In genomic region chr1:86317926-86318325, GRCh38 we compare ENCODE assay signal across 2 cellular contexts.
TF ChIP-seq lines count a peak whose summit lies in the region.

No MANE protein-coding gene starts in this region.

TF ChIP-seq in HepG2, 621 proteins besides CTCF, POLR2A, EP300 and RAD21 (continues in another document):
- TF ChIP-seq, protein P1, sequence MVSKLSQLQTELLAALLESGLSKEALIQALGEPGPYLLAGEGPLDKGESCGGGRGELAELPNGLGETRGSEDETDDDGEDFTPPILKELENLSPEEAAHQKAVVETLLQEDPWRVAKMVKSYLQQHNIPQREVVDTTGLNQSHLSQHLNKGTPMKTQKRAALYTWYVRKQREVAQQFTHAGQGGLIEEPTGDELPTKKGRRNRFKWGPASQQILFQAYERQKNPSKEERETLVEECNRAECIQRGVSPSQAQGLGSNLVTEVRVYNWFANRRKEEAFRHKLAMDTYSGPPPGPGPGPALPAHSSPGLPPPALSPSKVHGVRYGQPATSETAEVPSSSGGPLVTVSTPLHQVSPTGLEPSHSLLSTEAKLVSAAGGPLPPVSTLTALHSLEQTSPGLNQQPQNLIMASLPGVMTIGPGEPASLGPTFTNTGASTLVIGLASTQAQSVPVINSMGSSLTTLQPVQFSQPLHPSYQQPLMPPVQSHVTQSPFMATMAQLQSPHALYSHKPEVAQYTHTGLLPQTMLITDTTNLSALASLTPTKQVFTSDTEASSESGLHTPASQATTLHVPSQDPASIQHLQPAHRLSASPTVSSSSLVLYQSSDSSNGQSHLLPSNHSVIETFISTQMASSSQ (IDR thresholded peaks at IDR 0.05; ENCODE audit: low read depth), result no peak
- TF ChIP-seq, protein P1 (CRISPR knock-in tag; IDR thresholded peaks at IDR 0.05; ENCODE audit: borderline replicate concordance), result no peak
- TF ChIP-seq CAMTA2 (CRISPR knock-in tag; IDR thresholded peaks at IDR 0.05; ENCODE audit: borderline replicate concordance) (no peak), TP53 (CRISPR knock-in tag; conservative IDR thresholded peaks at IDR 0.05) (no peak), ZGPAT (CRISPR knock-in tag; IDR thresholded peaks at IDR 0.05) (no peak), MXD1 (CRISPR knock-in tag; IDR thresholded peaks at IDR 0.05) (no peak), MAFK (conservative IDR thresholded peaks at IDR 0.05 in 1 of 2, IDR thresholded peaks at IDR 0.05 in 1 of 2; ENCODE audit: low read length in 2 of 2) (peak; percentile 86 to 95), EZH2 (conservative IDR thresholded peaks at IDR 0.05; ENCODE audit: low read depth, low read length) (no peak), MAFF (IDR thresholded peaks at IDR 0.05; ENCODE audit: low read depth, low read length) (peak; percentile 92), ZBTB7B (CRISPR knock-in tag; IDR thresholded peaks at IDR 0.05) (no peak), LCORL (IDR thresholded peaks at IDR 0.05) (no peak), LCORL (CRISPR knock-in tag; IDR thresholded peaks at IDR 0.05) (no peak), SNAPC5 (CRISPR knock-in tag; IDR thresholded peaks at IDR 0.05; ENCODE audit: borderline replicate concordance) (no peak)
- TF ChIP-seq, protein P2, sequence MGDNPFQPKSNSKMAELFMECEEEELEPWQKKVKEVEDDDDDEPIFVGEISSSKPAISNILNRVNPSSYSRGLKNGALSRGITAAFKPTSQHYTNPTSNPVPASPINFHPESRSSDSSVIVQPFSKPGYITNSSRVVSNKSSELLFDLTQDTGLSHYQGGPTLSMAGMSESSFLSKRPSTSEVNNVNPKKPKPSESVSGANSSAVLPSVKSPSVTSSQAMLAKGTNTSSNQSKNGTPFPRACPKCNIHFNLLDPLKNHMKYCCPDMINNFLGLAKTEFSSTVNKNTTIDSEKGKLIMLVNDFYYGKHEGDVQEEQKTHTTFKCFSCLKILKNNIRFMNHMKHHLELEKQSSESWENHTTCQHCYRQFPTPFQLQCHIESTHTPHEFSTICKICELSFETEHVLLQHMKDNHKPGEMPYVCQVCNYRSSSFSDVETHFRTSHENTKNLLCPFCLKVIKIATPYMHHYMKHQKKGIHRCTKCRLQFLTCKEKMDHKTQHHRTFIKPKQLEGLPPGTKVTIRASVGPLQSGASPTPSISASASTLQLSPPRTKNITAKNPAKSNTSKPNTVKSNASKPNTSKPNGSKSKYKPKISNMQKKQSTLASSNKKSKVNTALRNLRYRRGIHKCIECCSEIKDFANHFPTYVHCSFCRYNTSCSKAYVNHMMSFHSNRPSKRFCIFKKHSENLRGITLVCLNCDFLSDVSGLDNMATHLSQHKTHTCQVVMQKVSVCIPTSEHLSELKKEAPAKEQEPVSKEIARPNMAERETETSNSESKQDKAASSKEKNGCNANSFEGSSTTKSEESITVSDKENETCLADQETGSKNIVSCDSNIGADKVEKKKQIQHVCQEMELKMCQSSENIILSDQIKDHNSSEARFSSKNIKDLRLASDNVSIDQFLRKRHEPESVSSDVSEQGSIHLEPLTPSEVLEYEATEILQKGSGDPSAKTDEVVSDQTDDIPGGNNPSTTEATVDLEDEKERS (CRISPR knock-in tag; IDR thresholded peaks at IDR 0.05), result no peak

TF ChIP-seq in K562, 482 proteins besides CTCF, POLR2A, EP300 and RAD21 (continued from another document):
- TF ChIP-seq ZBTB40 (IDR thresholded peaks at IDR 0.05) (no peak), ZBTB40 (CRISPR knock-in tag; IDR thresholded peaks at IDR 0.05) (no peak), FOXP4 (CRISPR knock-in tag; IDR thresholded peaks at IDR 0.05; ENCODE audit: borderline replicate concordance) (no peak), MAFG (tag; conservative IDR thresholded peaks at IDR 0.05) (0 out of 2 replicates have a peak, but pooled peaks have one; percentile 24), ZNF316 (IDR thresholded peaks at IDR 0.05) (peak; percentile 68; the same call in 1 of the 2 replicates), SMAD1 (IDR thresholded peaks at IDR 0.05; ENCODE audit: low read depth, low read length, partially characterized antibody) (no peak), MAFF (IDR thresholded peaks at IDR 0.05; ENCODE audit: low read length) (peak; percentile 79), TEAD1 (CRISPR knock-in tag; IDR thresholded peaks at IDR 0.05) (no peak), ZBTB17 (CRISPR knock-in tag; IDR thresholded peaks at IDR 0.05) (no peak)
